In the genomic region with DNA sequence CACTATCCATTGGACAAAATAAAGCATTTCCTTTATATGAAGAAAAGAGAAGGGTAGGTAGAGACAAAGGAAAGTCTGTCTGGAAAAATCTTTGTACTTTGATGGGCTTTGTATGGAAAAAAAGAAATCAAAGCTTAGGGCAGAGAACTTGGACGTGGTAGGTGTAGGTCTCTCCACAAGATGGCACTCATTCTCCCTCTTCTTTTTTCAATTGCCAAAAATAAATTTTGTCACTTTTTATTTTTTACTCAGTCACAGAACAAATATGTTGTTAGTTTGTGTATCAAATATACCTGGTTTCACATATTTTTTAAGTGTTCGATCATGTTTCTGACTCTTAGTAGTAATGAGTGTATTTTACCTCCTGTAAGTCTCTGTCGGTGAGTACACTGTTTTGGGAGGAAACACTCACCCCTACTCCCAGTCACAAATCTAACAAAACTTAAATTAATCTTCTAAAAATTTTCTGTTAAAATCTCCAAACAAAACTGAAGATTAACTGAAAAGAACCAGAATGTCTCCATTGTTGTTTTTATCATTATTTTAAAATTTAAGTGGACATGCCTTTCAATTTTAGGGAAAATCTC, we compare ENCODE assay signal across 9 cellular contexts.
A peak's percentile ranks its signal among the peaks of the same experiment; 100 is the strongest.
DNase-seq lines count a peak whose midpoint lies in the region; ATAC-seq, FAIRE-seq and TF ChIP-seq lines count a peak whose summit lies in the region.
"Had no signal": no experiment of that assay in that cellular context is flagged by ENCODE, and none has a peak within 500 bp of the region (broad histone marks: within the 10 kb centered on the region; RNA-seq: fewer than 3 reads in every experiment).

No MANE protein-coding gene starts in this region.

- H3K4me3 ChIP-seq in HFF-Myc (replicated peaks; ENCODE audit: low read depth, low read length) (no peak overlapping the region), astrocyte of the cerebellum (ENCODE audit: low read depth, low read length) (no peak overlapping the region), lower lobe of right lung (no peak overlapping the region)

- no peaks in the 10 kb centered on the region for H3K4me1 ChIP-seq in lower lobe of right lung

- ATAC-seq in lower lobe of right lung (no peak), HG02981 (IDR thresholded peaks at IDR 0.05; ENCODE audit: unreplicated experiment) (no peak)

- DNase-seq in D721Med (ENCODE audit: insufficient read length, low spot score) (no peak), HFF-Myc (ENCODE audit: extremely low read depth, low read depth) (no peak), astrocyte of the cerebellum (ENCODE audit: low read depth) (no peak), lower lobe of right lung (no peak), NCI-H2196 treated with DMSO at 0.1 percent for 48 hours (lab: John Stamatoyannopoulos, UW; ENCODE audit: unreplicated experiment) (no peak), ureter (ENCODE audit: low spot score) (no peak)
- DNase-seq in activated CD8-positive, alpha-beta memory T cell treated with anti-CD3 and anti-CD28 coated beads, Interleukin-2, amount 50 U/mL, for 48 hours, result no peak
- DNase-seq: activated CD4-positive, CD25-positive, alpha-beta regulatory T cell treated with anti-CD3 and anti-CD28 coated beads, Interleukin-2, amount 50 U/mL, for 72 hours had no signal

- peak; percentile 41 for TF ChIP-seq CTCF in D721Med (IDR thresholded peaks at IDR 0.05; ENCODE audit: insufficient read depth, missing control alignments)
- TF ChIP-seq CTCF in HFF-Myc (IDR thresholded peaks at IDR 0.05; ENCODE audit: low read depth, low read length, missing control alignments), result peak; percentile 39
- TF ChIP-seq CTCF in astrocyte of the cerebellum (IDR thresholded peaks at IDR 0.05; ENCODE audit: low read depth, low read length, missing control alignments), result peak; percentile 64
- TF ChIP-seq CTCF in lower lobe of right lung (IDR thresholded peaks at IDR 0.05), result peak; percentile 24

- H3K9me3 ChIP-seq in lower lobe of right lung, result no peaks in the 10 kb centered on the region

- in situ Hi-C loops in astrocyte of the cerebellum (cut with HindIII; ENCODE audit: low sequenced_read_pairs), result loop anchor here (25.0 kb wide), 1 partner anchor 326 kb away; no protein-coding TSS in a partner anchor

- H3K27ac ChIP-seq in lower lobe of right lung, result no peak overlapping the region

- intact Hi-C loops in lower lobe of right lung (cut with DNase I), result no loop called here

- FAIRE-seq in D721Med (lab: Jason Lieb, UNC), result peak; percentile 80

- no peaks in the 10 kb centered on the region for H3K27me3 ChIP-seq in lower lobe of right lung (ENCODE audit: low read depth)

- H3K36me3 ChIP-seq in lower lobe of right lung, result no peaks in the 10 kb centered on the region
